ENCODE assay signal across 19 cellular contexts in genomic region chr4:94436512-94436911, GRCh38.
"Had no signal": no experiment of that assay in that cellular context is flagged by ENCODE, and none has a peak within 500 bp of the region (broad histone marks: within the 10 kb centered on the region; RNA-seq: fewer than 3 reads in every experiment).

No MANE protein-coding gene starts in this region.

- DNase-seq: Karpas-422, KG1, MG63, NCI-H1092, NCI-H1105 treated with DMSO at 0.1 percent for 48 hours, NCI-H1417 treated with DMSO at 0.1 percent for 48 hours, NCI-H146, NCI-H1694 treated with DMSO at 0.1 percent for 48 hours, NCI-H1930, NCI-H2081, NCI-H2107, NCI-H2227 treated with DMSO at 0.1 percent for 48 hours, NCI-H524, NCI-H526 treated with DMSO at 0.1 percent for 48 hours, SHP77 treated with DMSO at 0.1 percent for 48 hours, SJCRH30, T-helper 1 cell had no signal

- H3K27ac ChIP-seq: RWPE1, SJCRH30 had no signal

- ATAC-seq: SK-N-SH treated with all-trans-retinoic acid at 6 μM for 48 hours had no signal
